Comparison of ENCODE assay signal across 1 cellular context in genomic region chr2:96890726-96891385, GRCh38.
TF ChIP-seq lines count a peak whose summit lies in the region.

No MANE protein-coding gene starts in this region.

TF ChIP-seq in WTC11, 78 proteins besides CTCF, POLR2A, EP300 and RAD21 (continued from another document):
- no peak for TF ChIP-seq ZBTB21 (CRISPR knock-in tag; IDR thresholded peaks at IDR 0.05; ENCODE audit: borderline replicate concordance)
- no peak for TF ChIP-seq ZNF532 (CRISPR knock-in tag; IDR thresholded peaks at IDR 0.05; ENCODE audit: borderline replicate concordance)
- no peak for TF ChIP-seq NR1H2 (CRISPR knock-in tag; IDR thresholded peaks at IDR 0.05)
- no peak for TF ChIP-seq MLX (CRISPR knock-in tag; IDR thresholded peaks at IDR 0.05)
- TF ChIP-seq CBFB (CRISPR knock-in tag; IDR thresholded peaks at IDR 0.05; ENCODE audit: low read depth), result no peak
- no peak for TF ChIP-seq FOXK1 (CRISPR knock-in tag; IDR thresholded peaks at IDR 0.05)
- TF ChIP-seq FOXP4 (CRISPR knock-in tag; IDR thresholded peaks at IDR 0.05), result no peak
- TF ChIP-seq NR2C2 (CRISPR knock-in tag; IDR thresholded peaks at IDR 0.05), result no peak
- no peak for TF ChIP-seq RELA (CRISPR knock-in tag; IDR thresholded peaks at IDR 0.05; ENCODE audit: borderline replicate concordance)
- no peak for TF ChIP-seq HMGA2 (CRISPR knock-in tag; IDR thresholded peaks at IDR 0.05)
- no peak for TF ChIP-seq GABPB1 (CRISPR knock-in tag; IDR thresholded peaks at IDR 0.05)
